ENCODE assay signal across 8 cellular contexts in genomic region chr11:130159657-130160459, GRCh38. TPM values are rescaled to one million over a fixed set of nuclear protein-coding genes. Genes with fewer than 3 reads are reported as not detected.
DNase-seq lines count a peak whose midpoint lies in the region; ATAC-seq and TF ChIP-seq lines count a peak whose summit lies in the region.

TSS of gene ST14 (plus strand) at chr11:130159782. CDS start at chr11:130159980, 198 bp downstream.

- DNase-seq in CD14-positive monocyte (ENCODE audit: low spot score) (no peak), H7 (peak; percentile 86), RWPE2 (ENCODE audit: low spot score) (peak; percentile 79), left ventricle myocardium inferior (no peak), retina (peak; percentile 52), foreskin melanocyte (no peak)

- H3K4me3 ChIP-seq in H7 (ENCODE audit: insufficient read depth, low read depth, low read length) = peak within 1 kb of the TSS; percentile 48
- peak within 1 kb of the TSS; percentile 64 for H3K4me3 ChIP-seq in RWPE2 (ENCODE audit: severe bottlenecking)
- peak within 1 kb of the TSS; percentile 57 for H3K4me3 ChIP-seq in left ventricle myocardium inferior

- H3K9me3 Mint-ChIP-seq in CD14-positive monocyte = peaks cover 0 to 6% (median 0%) of the 10 kb centered on the region in 7 donors

- H3K27me3 Mint-ChIP-seq in CD14-positive monocyte (ENCODE audit: low read depth in 3 of 3) = peaks cover 15 to 26% (median 15%) of the 10 kb centered on the region in 3 donors

- peak within 1 kb of the TSS in 6 of 7 donors; percentile 69 to 86 (median 80) for H3K27ac Mint-ChIP-seq in CD14-positive monocyte

- H3K4me3 Mint-ChIP-seq in CD14-positive monocyte = peak within 1 kb of the TSS; percentile 83 to 92

- peaks cover 5 to 8% of the 10 kb centered on the region in 2 donors for H3K36me3 Mint-ChIP-seq in CD14-positive monocyte

- peak within 1 kb of the TSS; percentile 20 for H3K27ac ChIP-seq in RWPE2 (ENCODE audit: poor library complexity, severe bottlenecking)
- H3K27ac ChIP-seq in left ventricle myocardium inferior (replicated peaks) = no peak within 1 kb of the TSS

- H3K36me3 ChIP-seq in H7 (replicated peaks; ENCODE audit: control insufficient read depth, insufficient read depth, low read length) = no peaks in the 10 kb centered on the region
- no peaks in the 10 kb centered on the region for H3K36me3 ChIP-seq in RWPE2 (ENCODE audit: low read depth)
- no peaks in the 10 kb centered on the region for H3K36me3 ChIP-seq in left ventricle myocardium inferior

- H3K9me3 ChIP-seq in RWPE2 (ENCODE audit: severe bottlenecking) (no peaks in the 10 kb centered on the region), left ventricle myocardium inferior (replicated peaks) (no peaks in the 10 kb centered on the region)

- TF ChIP-seq CTCF in CD14-positive monocyte (IDR thresholded peaks at IDR 0.05) (no peak), RWPE2 (IDR thresholded peaks at IDR 0.05; ENCODE audit: poor library complexity, severe bottlenecking) (no peak), left ventricle myocardium inferior (IDR thresholded peaks at IDR 0.05; ENCODE audit: borderline replicate concordance) (no peak)

- peaks cover 14% of the 10 kb centered on the region for H3K4me1 ChIP-seq in RWPE2 (ENCODE audit: insufficient read depth, poor library complexity, severe bottlenecking)
- peaks cover 35% of the 10 kb centered on the region for H3K4me1 ChIP-seq in left ventricle myocardium inferior

- peaks cover 82% of the 10 kb centered on the region for H3K4me1 Mint-ChIP-seq in CD14-positive monocyte

- H3K27me3 ChIP-seq in H7 (ENCODE audit: control insufficient read depth, insufficient read depth, low read length) = peaks cover 43% of the 10 kb centered on the region
- no peaks in the 10 kb centered on the region for H3K27me3 ChIP-seq in RWPE2 (ENCODE audit: insufficient read depth, poor library complexity, severe bottlenecking)
- peaks cover 62% of the 10 kb centered on the region for H3K27me3 ChIP-seq in left ventricle myocardium inferior (ENCODE audit: low read depth)

- ATAC-seq in RWPE2 (ENCODE audit: low read depth) (peak; percentile 84), HG03460 (IDR thresholded peaks at IDR 0.05; ENCODE audit: unreplicated experiment) (no peak), HG03196 (IDR thresholded peaks at IDR 0.05; ENCODE audit: unreplicated experiment) (no peak)

- intact Hi-C loops in CD14-positive monocyte (cut with micrococcal nuclease) = loop anchor here in 1 of 2 donors (10.0 kb wide), 1 partner anchor 155 kb away; the partner anchor contains the start of gene ZBTB44
- intact Hi-C loops in left ventricle myocardium inferior (cut with micrococcal nuclease) = no loop called here

RNA-seq across cellular contexts. Expression of gene ST14, which starts in this region (rescaled TPM):
- 10 to 100 TPM; 13.3 to 23.6 TPM for polyA plus RNA-seq in CD14-positive monocyte
- 4.5 and 4.7 TPM in 2 replicates for total RNA-seq in H7 (2014; rRNA removed; shearing (Covaris generic))
- 1.0 TPM for total RNA-seq in left ventricle myocardium inferior

Comparison
In these comparisons a context has a peak if more than half of its experiments do, and no peak if none do; other contexts are left out.
1. DNase-seq: peak in H7 (single experiment), RWPE2 (single experiment) and retina (single experiment); none in CD14-positive monocyte (single experiment), left ventricle myocardium inferior (single experiment) and foreskin melanocyte (single experiment).
2. Peak in every context shown above with its lines, with median percentiles within 50 percentile points of each other: H3K4me3 ChIP-seq.